ENCODE assay signal across 26 cellular contexts in genomic region chr1:202654079-202654478, GRCh38. TPM values are rescaled to one million over a fixed set of nuclear protein-coding genes. Genes with fewer than 3 reads are reported as not detected.
DNase-seq lines count a peak whose midpoint lies in the region; ATAC-seq, FAIRE-seq and TF ChIP-seq lines count a peak whose summit lies in the region.
"Had no signal": no experiment of that assay in that cellular context is flagged by ENCODE, and none has a peak within 500 bp of the region (broad histone marks: within the 10 kb centered on the region; RNA-seq: fewer than 3 reads in every experiment).

No MANE protein-coding gene starts in this region.

- TF ChIP-seq POLR2A in A549 (IDR thresholded peaks at IDR 0.05; ENCODE audit: low read length) (no peak), K562 (conservative IDR thresholded peaks at IDR 0.05) (no peak)

- no TSS peak for BruUV-seq in K562 (replicated peaks; lab: Mats Ljungman, UMichigan)

- TF ChIP-seq CTCF in A549 (IDR thresholded peaks at IDR 0.05) (no peak), K562 (IDR thresholded peaks at IDR 0.05 in 2 of 3, conservative IDR thresholded peaks at IDR 0.05 in 1 of 3; ENCODE audit: insufficient read depth in 2 of 3, low read depth in 1 of 3, low read length in 3 of 3) (no peak)

- no peak overlapping the region for H3K9ac ChIP-seq in K562 (ENCODE audit: insufficient read depth in 1 of 2, low read depth in 2 of 2, low read length in 2 of 2)
- H3K9ac ChIP-seq: BLaER1 treated with 17β-estradiol and CSF1 and Interleukin-3, amounts not matched to agents 10 nM and 100 nM had no signal

- H3K4me1 ChIP-seq in A549 (no peaks in the 10 kb centered on the region), K562 (replicated peaks in 1 of 2; ENCODE audit: control insufficient read depth in 2 of 2, insufficient read depth in 2 of 2, low read length in 2 of 2) (no peaks in the 10 kb centered on the region)
- H3K4me1 ChIP-seq: BE2C, HAP-1 had no signal

- H3K4me2 ChIP-seq in A549, result no peak overlapping the region
- H3K4me2 ChIP-seq in K562 (ENCODE audit: insufficient read depth, low read length), result no peak overlapping the region
- H3K4me2 ChIP-seq: BLaER1 treated with 17β-estradiol and CSF1 and Interleukin-3, amounts not matched to agents 10 nM and 100 nM had no signal

- H3K9me3 ChIP-seq in A549 (no peaks in the 10 kb centered on the region), K562 (replicated peaks; ENCODE audit: control insufficient read depth, insufficient read depth, low read depth, low read length) (no peaks in the 10 kb centered on the region)
- H3K9me3 ChIP-seq: BE2C; BLaER1 treated with 17β-estradiol and CSF1 and Interleukin-3, amounts not matched to agents 10 nM and 100 nM; HAP-1 had no signal

- H3K4me3 ChIP-seq in A549 (no peak overlapping the region), K562 (no peak overlapping the region)
- H3K4me3 ChIP-seq: BLaER1 treated with 17β-estradiol and CSF1 and Interleukin-3, amounts not matched to agents 10 nM and 100 nM; HAP-1 had no signal

- no peak for FAIRE-seq in A549 (lab: Jason Lieb, UNC)
- FAIRE-seq in K562 (lab: Jason Lieb, UNC), result no peak
- FAIRE-seq: A204.1, D721Med, GM12891, GM18507, H54 had no signal

- in situ Hi-C loops in K562 (cut with MboI), result no loop called here

- peaks cover 30% of the 10 kb centered on the region for H4K20me1 ChIP-seq in K562 (replicated peaks; ENCODE audit: control insufficient read depth, insufficient read depth, low read length)

- H3K4me3 Mint-ChIP-seq in natural killer cell treated with Interleukin-12 subunit alpha and Interleukin-12 subunit beta and Interleukin-15 and Interleukin-18, amount 100 ng/mL, for 72 hours, result no peak overlapping the region
- H3K4me3 Mint-ChIP-seq: CD4-positive, alpha-beta T cell; CD8-positive, alpha-beta memory T cell; HFFc6 had no signal

- POLR2A ChIA-PET in A549 (lab: Yijun Ruan, JAX) (no interaction called here), K562 (lab: Yijun Ruan, JAX) (interaction anchor here (0.6 to 1.2 kb wide), 3 partner anchors 11 to 332 kb away, joined by 3 read pairs; no protein-coding TSS in a partner anchor)

- WGBS in A549 (ENCODE audit: missing lambda C conversion rate), result 36% methylated on average over 6 of the region's 6 CpGs
- WGBS in K562 (ENCODE audit: insufficient coverage, low coverage, missing lambda C conversion rate), result 1% methylated on average over 6 of the region's 6 CpGs

- H3K36me3 Mint-ChIP-seq in natural killer cell treated with Interleukin-12 subunit alpha and Interleukin-12 subunit beta and Interleukin-15 and Interleukin-18, amount 100 ng/mL, for 72 hours, result no peaks in the 10 kb centered on the region
- H3K36me3 Mint-ChIP-seq: CD14-positive monocyte; CD8-positive, alpha-beta memory T cell had no signal

- H2AFZ ChIP-seq in K562 (ENCODE audit: low read depth, low read length), result no peak overlapping the region

- H3K27ac ChIP-seq in A549 (no peak overlapping the region), K562 (ENCODE audit: extremely low read depth, low read depth, low read length) (no peak overlapping the region)
- H3K27ac ChIP-seq: 22Rv1; BLaER1 treated with 17β-estradiol and CSF1 and Interleukin-3, amounts not matched to agents 10 nM and 100 nM had no signal

- peaks cover 31 to 79% of the 10 kb centered on the region in 2 experiments; a peak in 4 of 5 replicates for H3K27me3 ChIP-seq in K562 (ENCODE audit: control insufficient read depth in 2 of 2, insufficient read depth in 2 of 2, low read length in 2 of 2)
- H3K27me3 ChIP-seq: BE2C had no signal

- H3K36me3 ChIP-seq in K562 (ENCODE audit: control insufficient read depth, insufficient read depth, low read length), result no peaks in the 10 kb centered on the region
- H3K36me3 ChIP-seq: BE2C; BLaER1 treated with 17β-estradiol and CSF1 and Interleukin-3, amounts not matched to agents 10 nM and 100 nM; HAP-1 had no signal

- no peaks in the 10 kb centered on the region for H3K9me3 Mint-ChIP-seq in natural killer cell treated with Interleukin-12 subunit alpha and Interleukin-12 subunit beta and Interleukin-15 and Interleukin-18, amount 100 ng/mL, for 72 hours
- H3K9me3 Mint-ChIP-seq: CD4-positive, alpha-beta T cell; CD8-positive, alpha-beta memory T cell; HFFc6 had no signal

- H3K9me1 ChIP-seq in K562 (ENCODE audit: control insufficient read depth, insufficient read depth, low read length), result no peaks in the 10 kb centered on the region

- intact Hi-C loops in K562 (cut with micrococcal nuclease), result no loop called here

- TF ChIP-seq RAD21 in A549 (conservative IDR thresholded peaks at IDR 0.05 in 1 of 2, IDR thresholded peaks at IDR 0.05 in 1 of 2) (no peak), K562 (CRISPR knock-in tag; conservative IDR thresholded peaks at IDR 0.05 in 1 of 2, IDR thresholded peaks at IDR 0.05 in 1 of 2) (no peak)

- no peaks in the 10 kb centered on the region for H3K4me1 Mint-ChIP-seq in natural killer cell treated with Interleukin-12 subunit alpha and Interleukin-12 subunit beta and Interleukin-15 and Interleukin-18, amount 100 ng/mL, for 72 hours (ENCODE audit: low read depth in 2 of 2)
- H3K4me1 Mint-ChIP-seq: CD14-positive monocyte; CD8-positive, alpha-beta memory T cell had no signal

- no peak for ATAC-seq in A549
- no peak for ATAC-seq in K562
- ATAC-seq in natural killer cell treated with Interleukin-12 subunit alpha and Interleukin-12 subunit beta and Interleukin-15 and Interleukin-18, amount 100 ng/mL, for 72 hours, result no peak

- no peaks in the 10 kb centered on the region for H3K79me2 ChIP-seq in K562 (ENCODE audit: control insufficient read depth, insufficient read depth, low read length)

- TF ChIP-seq EP300 in A549 (IDR thresholded peaks at IDR 0.05), result no peak
- no peak for TF ChIP-seq EP300 in K562 (IDR thresholded peaks at IDR 0.05; ENCODE audit: low read length)

- H3K27me3 Mint-ChIP-seq in natural killer cell treated with Interleukin-12 subunit alpha and Interleukin-12 subunit beta and Interleukin-15 and Interleukin-18, amount 100 ng/mL, for 72 hours, result peaks cover 26 to 33% of the 10 kb centered on the region in 2 donors

- DNase-seq in NCI-H82 (lab: John Stamatoyannopoulos, UW), result peak; percentile 32
- DNase-seq in NCI-H82 treated with DMSO at 0.1 percent for 48 hours (lab: John Stamatoyannopoulos, UW; ENCODE audit: unreplicated experiment), result no peak
- no peak for DNase-seq in A549 (ENCODE audit: low read depth in 1 of 2, low spot score in 1 of 2)
- DNase-seq in K562 (ENCODE audit: extremely low read depth in 1 of 4, low spot score in 3 of 4), result no peak
- DNase-seq in stimulated activated naive CD4-positive, alpha-beta T cell treated with Interleukin-2 at 50 U/mL for 16 hours (lab: John Stamatoyannopoulos, UW), result no peak
- no peak for DNase-seq in natural killer cell treated with Interleukin-12 subunit alpha and Interleukin-12 subunit beta and Interleukin-15 and Interleukin-18, amount 100 ng/mL, for 72 hours (ENCODE audit: low spot score)
- DNase-seq: ACHN; AML-193; BE2C; CD4-positive, alpha-beta T cell; CD8-positive, alpha-beta memory T cell; DMS 273 treated with DMSO at 0.1 percent for 48 hours; DMS79; EL; GDM1; GOT3; HFFc6 had no signal

- H3K27ac Mint-ChIP-seq in natural killer cell treated with Interleukin-12 subunit alpha and Interleukin-12 subunit beta and Interleukin-15 and Interleukin-18, amount 100 ng/mL, for 72 hours, result no peak overlapping the region
- H3K27ac Mint-ChIP-seq: CD14-positive monocyte; CD4-positive, alpha-beta T cell; HFFc6 had no signal

- CTCF ChIA-PET in A549 (lab: Yijun Ruan, JAX) (interaction anchor here (2.2 kb wide), 1 partner anchor 65 kb away, joined by 11 read pairs; no protein-coding TSS in a partner anchor), K562 (lab: Yijun Ruan, JAX; ENCODE audit: low intra/inter-chr PET ratio) (no interaction called here)

TF ChIP-seq in K562, 482 proteins besides CTCF, POLR2A, EP300 and RAD21 (continues in another document):
- TF ChIP-seq RAD51 (IDR thresholded peaks at IDR 0.05; ENCODE audit: borderline replicate concordance, low read depth), result peak; percentile 70

RNA-seq across cellular contexts. Expression of gene SYT2, which starts 56.2 kb away (rescaled TPM):
- polyA plus RNA-seq in A549 (2011; rRNA removed) (0.03 TPM in 2 replicates), A549 (2017; fragmentation: RNase III; extraction: RNeasy Plus Mini Kit Qiagen cat#74134 plus additional on column Dnase treatment) (0.01 to 0.04 TPM (median 0.03 TPM) in 3 replicates), K562 (2011; rRNA removed) (not detected in 2 replicates), K562 (2014; fragmentation: Illumina TruSeq; extraction: Trizol) (not detected in 2 replicates), K562 (2014; fragmentation: Nextera tagmentation; extraction: Ambion mirVana) (not detected), K562 (2014; rRNA removed) (not detected in 2 replicates)
- polyA plus RNA-seq in A549 (2012; cell fraction: cytosol; rRNA removed), result 0.03 TPM in 2 replicates
- polyA plus RNA-seq in A549 (2012; cell fraction: nucleus; rRNA removed), result 0.01 and 0.04 TPM in 2 replicates
- polyA minus RNA-seq in A549 (2011; rRNA and poly(A)+ RNA removed), result 0.08 TPM in 1 of 2 replicates, not detected in the other
- total RNA-seq in K562 (2011; cell fraction: chromatin; rRNA removed; ENCODE audit: low replicate concordance), result 0.07 TPM in 1 of 2 replicates, not detected in the other
- not detected in 2 replicates for total RNA-seq in K562 (2011; cell fraction: nucleolus; rRNA removed)
- total RNA-seq in K562 (2011; cell fraction: nucleoplasm; rRNA removed), result not detected in 2 replicates
- total RNA-seq in K562 (2014; rRNA removed) (not detected in 2 replicates), K562 (2014; rRNA removed; fragmentation: Illumina TruSeq; extraction: Trizol) (not detected in 2 replicates), K562 (2015; rRNA removed; fragmentation: Illumina TruSeq; extraction: Trizol) (not detected in 2 replicates), K562 (2021) (0.02 TPM in 1 of 2 replicates, not detected in the other)
- not detected in 2 replicates for polyA plus RNA-seq in K562 (2011; cell fraction: cytosol; rRNA removed)
- polyA plus RNA-seq in K562 (2011; cell fraction: nucleus; rRNA removed), result not detected in 2 replicates
- 0.04 TPM in 1 of 2 replicates, not detected in the other for polyA plus RNA-seq in K562 (2012)
- not detected in 2 replicates for polyA minus RNA-seq in K562 (2011; rRNA and poly(A)+ RNA removed)
- polyA minus RNA-seq in K562 (2011; cell fraction: cytosol; rRNA and poly(A)+ RNA removed), result not detected in 2 replicates
- polyA minus RNA-seq in K562 (2011; cell fraction: nucleus; rRNA and poly(A)+ RNA removed), result not detected in 2 replicates
- total RNA-seq in natural killer cell treated with Interleukin-12 subunit alpha and Interleukin-12 subunit beta and Interleukin-15 and Interleukin-18, amount 100 ng/mL, for 72 hours, result not detected
- total RNA-seq: CD4-positive, alpha-beta T cell; CD8-positive, alpha-beta memory T cell had no signal
- polyA plus RNA-seq: CD14-positive monocyte; CD8-positive, alpha-beta memory T cell had no signal
